ENCODE assay signal across 17 cellular contexts in the genomic region with DNA sequence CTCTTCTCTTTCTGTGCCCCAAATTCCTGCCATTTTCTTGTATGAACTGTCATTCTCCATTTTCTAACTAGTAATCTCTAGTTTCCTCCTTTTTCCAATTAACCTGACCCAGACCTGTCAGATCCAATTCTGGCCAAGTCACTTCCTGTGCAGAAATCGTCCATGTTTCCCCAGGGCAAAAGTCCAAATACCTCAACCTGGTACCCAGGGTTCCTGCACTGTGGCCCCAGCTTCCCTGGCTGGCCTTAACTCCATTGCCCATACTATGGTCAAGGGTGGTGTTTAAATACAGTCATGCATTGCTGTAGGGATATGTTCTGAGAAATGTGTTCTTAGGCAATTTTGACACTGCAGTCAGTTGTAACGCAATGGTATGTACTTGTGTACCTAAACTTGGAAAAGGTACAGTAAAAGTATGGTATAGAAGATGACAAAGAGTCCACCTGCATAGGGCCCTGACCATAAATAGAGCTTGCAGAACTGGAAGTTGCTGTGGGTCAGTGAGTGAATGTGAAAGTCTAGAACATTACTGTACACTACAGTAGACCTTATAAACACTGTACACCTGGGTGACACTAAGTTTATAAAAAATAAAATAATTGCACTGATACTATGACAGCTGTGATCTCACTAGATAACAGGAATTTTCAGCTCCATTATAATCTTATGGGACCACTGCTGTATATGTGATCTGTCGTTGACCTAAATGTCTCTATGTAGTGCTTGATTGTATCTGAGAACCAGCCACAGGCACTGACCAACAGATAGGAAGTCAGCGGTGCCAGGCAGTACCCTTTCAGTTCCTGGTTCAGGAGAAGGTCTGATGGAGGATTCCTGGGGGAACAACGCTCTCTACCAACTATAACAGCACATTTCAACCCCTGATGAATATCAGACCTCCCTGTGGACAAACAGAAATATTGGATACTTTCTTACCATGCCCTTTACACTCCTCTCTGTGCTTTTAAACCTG.
A peak's percentile ranks its signal among the peaks of the same experiment; 100 is the strongest.
DNase-seq lines count a peak whose midpoint lies in the region; ATAC-seq and TF ChIP-seq lines count a peak whose summit lies in the region.
"Had no signal": no experiment of that assay in that cellular context is flagged by ENCODE, and none has a peak within 500 bp of the region (broad histone marks: within the 10 kb centered on the region; RNA-seq: fewer than 3 reads in every experiment).

No MANE protein-coding gene starts in this region.

- no peak overlapping the region for H3K4me3 Mint-ChIP-seq in chondrocyte (ENCODE audit: unreplicated experiment)
- H3K4me3 Mint-ChIP-seq: CD8-positive, alpha-beta memory T cell; central memory CD8-positive, alpha-beta T cell had no signal

- H3K4me3 ChIP-seq in sigmoid colon (no peak overlapping the region), neuronal stem cell (ENCODE audit: low read length in 2 of 2) (no peak overlapping the region)
- H3K4me3 ChIP-seq: heart left ventricle, thoracic aorta had no signal

- peaks cover 1% of the 10 kb centered on the region for H3K36me3 Mint-ChIP-seq in chondrocyte (ENCODE audit: low read depth)
- H3K36me3 Mint-ChIP-seq: CD8-positive, alpha-beta memory T cell had no signal

- TF ChIP-seq CTCF in chondrocyte (IDR thresholded peaks at IDR 0.05) (no peak), sigmoid colon (IDR thresholded peaks at IDR 0.05) (no peak)

- no peak overlapping the region for H3K9ac ChIP-seq in neuronal stem cell (ENCODE audit: low read depth, low read length, poor library complexity)

- H3K27me3 ChIP-seq in sigmoid colon (no peaks in the 10 kb centered on the region), neuronal stem cell (ENCODE audit: control insufficient read depth in 3 of 3, insufficient read depth in 3 of 3, low read depth in 1 of 3, low read length in 3 of 3) (no peaks in the 10 kb centered on the region)
- H3K27me3 ChIP-seq: heart left ventricle had no signal

- peaks cover 11% of the 10 kb centered on the region for H3K4me1 Mint-ChIP-seq in chondrocyte (ENCODE audit: low read depth)
- H3K4me1 Mint-ChIP-seq: CD8-positive, alpha-beta memory T cell; central memory CD8-positive, alpha-beta T cell had no signal

- no peak for TF ChIP-seq EP300 in sigmoid colon (IDR thresholded peaks at IDR 0.05)

- no peak overlapping the region for H2BK120ac ChIP-seq in neuronal stem cell (ENCODE audit: low read depth, low read length)

- H4K91ac ChIP-seq in neuronal stem cell (ENCODE audit: low read depth, low read length, poor library complexity), result no peak overlapping the region

- H3K23ac ChIP-seq in neuronal stem cell (ENCODE audit: low read depth, low read length, poor library complexity), result no peak overlapping the region

- H3K27me3 Mint-ChIP-seq in chondrocyte (ENCODE audit: low read depth), result no peaks in the 10 kb centered on the region
- H3K27me3 Mint-ChIP-seq: central memory CD8-positive, alpha-beta T cell had no signal

- no peaks in the 10 kb centered on the region for H3K9me3 Mint-ChIP-seq in chondrocyte (ENCODE audit: low read depth)
- H3K9me3 Mint-ChIP-seq: CD8-positive, alpha-beta memory T cell; central memory CD8-positive, alpha-beta T cell had no signal

- H2BK15ac ChIP-seq in neuronal stem cell (ENCODE audit: low read length), result no peak overlapping the region

- no peak overlapping the region for H2BK12ac ChIP-seq in neuronal stem cell (ENCODE audit: low read length)

- no peak overlapping the region for H3K4ac ChIP-seq in neuronal stem cell (ENCODE audit: low read length)

- H3K14ac ChIP-seq in neuronal stem cell (ENCODE audit: low read length), result no peak overlapping the region

- TF ChIP-seq POLR2A in sigmoid colon (IDR thresholded peaks at IDR 0.05), result no peak

- peak overlapping the region; percentile 27 for H3K27ac Mint-ChIP-seq in chondrocyte (ENCODE audit: unreplicated experiment)
- H3K27ac Mint-ChIP-seq: CD8-positive, alpha-beta memory T cell had no signal

- H3K36me3 ChIP-seq in sigmoid colon, result no peaks in the 10 kb centered on the region
- no peaks in the 10 kb centered on the region for H3K36me3 ChIP-seq in neuronal stem cell (replicated peaks in 1 of 2; ENCODE audit: control insufficient read depth in 2 of 2, insufficient read depth in 2 of 2, low read length in 2 of 2)
- H3K36me3 ChIP-seq: heart left ventricle, thoracic aorta had no signal

- H3K4me1 ChIP-seq in sigmoid colon, result peaks cover 0 to 25% (median 13%) of the 10 kb centered on the region in 4 donors
- H3K4me1 ChIP-seq in neuronal stem cell (ENCODE audit: control insufficient read depth in 2 of 2, insufficient read depth in 1 of 2, low read depth in 1 of 2, low read length in 2 of 2), result no peaks in the 10 kb centered on the region

- no peaks in the 10 kb centered on the region for H3K9me3 ChIP-seq in sigmoid colon
- H3K9me3 ChIP-seq in neuronal stem cell (replicated peaks in 1 of 2; ENCODE audit: control insufficient read depth in 2 of 2, insufficient read depth in 1 of 2, low read depth in 1 of 2, low read length in 2 of 2), result no peaks in the 10 kb centered on the region
- H3K9me3 ChIP-seq: heart left ventricle, thoracic aorta had no signal

- intact Hi-C loops in sigmoid colon (cut with DNase I), result loop anchor here (10.0 kb wide), 1 partner anchor 104 kb away; no protein-coding TSS in a partner anchor

- H3K79me1 ChIP-seq in neuronal stem cell (ENCODE audit: low read depth, low read length), result no peaks in the 10 kb centered on the region

- no peak overlapping the region for H3K4me2 ChIP-seq in neuronal stem cell (ENCODE audit: insufficient read depth, low read length, poor library complexity, severe bottlenecking)

- DNase-seq in chondrocyte (ENCODE audit: low spot score), result no peak
- no peak for DNase-seq in sigmoid colon
- no peak for DNase-seq in NCI-H2227 (lab: John Stamatoyannopoulos, UW; ENCODE audit: unreplicated experiment)
- DNase-seq in neuronal stem cell (ENCODE audit: low spot score), result no peak
- DNase-seq in NCI-H146 treated with DMSO at 0.1 percent for 48 hours (lab: John Stamatoyannopoulos, UW; ENCODE audit: unreplicated experiment), result no peak
- DNase-seq: activated CD4-positive, alpha-beta T cell treated with anti-CD3 and anti-CD28 coated beads, Interleukin-2, amount 50 U/mL, for 4 hours; activated naive CD4-positive, alpha-beta T cell treated with Interleukin-2 at 50 U/mL for 16 hours; CD8-positive, alpha-beta memory T cell; heart left ventricle; KG1; NCI-H2029 treated with DMSO at 0.1 percent for 48 hours; OCI-M1 had no signal

- no peak overlapping the region for H2AK5ac ChIP-seq in neuronal stem cell (ENCODE audit: low read depth, low read length)

- H4K8ac ChIP-seq in neuronal stem cell (ENCODE audit: low read depth, low read length), result no peak overlapping the region

- H3K18ac ChIP-seq in neuronal stem cell (ENCODE audit: low read length), result no peak overlapping the region

- 73 to 76% methylated on average over 5 of the region's 5 CpGs for WGBS in sigmoid colon, 2 donors
- WGBS in neuronal stem cell (ENCODE audit: extremely low coverage in 2 of 2, insufficient read length in 2 of 2, insufficient replicate concordance in 1 of 2), 2 donors, result no CpG with 5 or more reads among the region's 5 CpGs

- H2AFZ ChIP-seq in neuronal stem cell (ENCODE audit: low read length), result no peak overlapping the region

- H2BK5ac ChIP-seq in neuronal stem cell (ENCODE audit: low read length), result no peak overlapping the region

- H3K27ac ChIP-seq in sigmoid colon, result no peak overlapping the region
- no peak overlapping the region for H3K27ac ChIP-seq in neuronal stem cell (replicated peaks; ENCODE audit: low read length)
- H3K27ac ChIP-seq: heart left ventricle, thoracic aorta had no signal

- ATAC-seq in GM18907 (IDR thresholded peaks at IDR 0.05; ENCODE audit: unreplicated experiment), result peak; percentile 80
- peak; percentile 75 for ATAC-seq in GM21447 (IDR thresholded peaks at IDR 0.05; ENCODE audit: unreplicated experiment)
- peak; percentile 83 for ATAC-seq in HG02973 (IDR thresholded peaks at IDR 0.05; ENCODE audit: unreplicated experiment)
- ATAC-seq: heart left ventricle had no signal
